ENCODE assay signal across 8 cellular contexts in genomic region chr1:40690919-40691537, GRCh38. TPM values are rescaled to one million over a fixed set of nuclear protein-coding genes. Genes with fewer than 3 reads are reported as not detected.
DNase-seq lines count a peak whose midpoint lies in the region; ATAC-seq and TF ChIP-seq lines count a peak whose summit lies in the region.

No MANE protein-coding gene starts in this region.

- no peak overlapping the region for H2AK5ac ChIP-seq in mesenchymal stem cell (ENCODE audit: low read length, severe bottlenecking)

- peaks cover 23% of the 10 kb centered on the region for H3K36me3 Mint-ChIP-seq in MCF 10A (ENCODE audit: insufficient read depth, unreplicated experiment)

- peak overlapping the region; percentile 98 for H3K9ac ChIP-seq in mesenchymal stem cell (ENCODE audit: low read length)

- no peak overlapping the region for H2BK120ac ChIP-seq in mesenchymal stem cell (ENCODE audit: low read depth, low read length)

- DNase-seq in heart left ventricle = no peak
- no peak for DNase-seq in Right ventricle myocardium superior
- no peak for DNase-seq in MCF 10A (ENCODE audit: unreplicated experiment)
- no peak for DNase-seq in mesenchymal stem cell
- DNase-seq in vagina (ENCODE audit: extremely low spot score in 2 of 2) = no peak
- DNase-seq in effector CD8-positive, alpha-beta T cell (lab: John Stamatoyannopoulos, UW) = no peak
- DNase-seq in stimulated activated CD4-positive, alpha-beta T cell treated with anti-CD3 and anti-CD28 coated beads, Interleukin-15, amount 100 ng/mL, for 24 hours = no peak

- TSS peak; percentile 66 for BruUV-seq in MCF 10A (replicated peaks; lab: Mats Ljungman, UMichigan)

- H3K4me3 Mint-ChIP-seq in MCF 10A (ENCODE audit: unreplicated experiment) = peak overlapping the region; percentile 75

- POLR2A ChIA-PET in MCF 10A (lab: Yijun Ruan, JAX) = interaction anchor here (0.6 to 18.2 kb wide), 28 partner anchors 10 to 976 kb away, joined by 3 to 633 read pairs (median 6); partner anchors contain the start of genes CITED4, CTPS1, RIMS3 and SMAP2

- H2BK5ac ChIP-seq in mesenchymal stem cell (ENCODE audit: low read depth, low read length, poor library complexity, severe bottlenecking) = no peak overlapping the region

- no peak overlapping the region for H2BK15ac ChIP-seq in mesenchymal stem cell (ENCODE audit: low read depth, poor library complexity, severe bottlenecking)

- no peaks in the 10 kb centered on the region for H3K9me3 Mint-ChIP-seq in MCF 10A (ENCODE audit: unreplicated experiment)

- no peak overlapping the region for H4K8ac ChIP-seq in mesenchymal stem cell (ENCODE audit: low read length)

- no peak overlapping the region for H4K91ac ChIP-seq in mesenchymal stem cell (ENCODE audit: low read length)

- peak overlapping the region; percentile 34 to 42 for H3K18ac ChIP-seq in mesenchymal stem cell (ENCODE audit: low read depth in 1 of 2, low read length in 2 of 2)

- no peak for TF ChIP-seq POLR2A in heart left ventricle (IDR thresholded peaks at IDR 0.05)
- TF ChIP-seq POLR2A in vagina (IDR thresholded peaks at IDR 0.05) = no peak

- H3K14ac ChIP-seq in mesenchymal stem cell (ENCODE audit: low read length in 2 of 2) = no peak overlapping the region

- TF ChIP-seq CTCF in heart left ventricle (IDR thresholded peaks at IDR 0.05) = peak in 1 of 12 donors; percentile 8
- no peak for TF ChIP-seq CTCF in MCF 10A (IDR thresholded peaks at IDR 0.05; ENCODE audit: unreplicated experiment)
- TF ChIP-seq CTCF in vagina (IDR thresholded peaks at IDR 0.05) = peak in 1 of 3 experiments; percentile 19

- H3K4me3 ChIP-seq in heart left ventricle (peak overlapping the region in 11 of 12 donors; percentile 58 to 98 (median 91)), mesenchymal stem cell (ENCODE audit: insufficient read depth in 1 of 2, low read depth in 1 of 2, low read length in 2 of 2) (peak overlapping the region; percentile 88 to 92), vagina (peak overlapping the region; percentile 94 to 95)

- H3K27ac ChIP-seq in heart left ventricle (peak overlapping the region; percentile 90 to 100 (median 100)), mesenchymal stem cell (ENCODE audit: low read length, poor library complexity, severe bottlenecking) (peak overlapping the region; percentile 41), vagina (peak overlapping the region; percentile 99)

- H3K4me2 ChIP-seq in mesenchymal stem cell (ENCODE audit: low read length, poor library complexity, severe bottlenecking) = peak overlapping the region; percentile 47

- no peak overlapping the region for H3K23ac ChIP-seq in mesenchymal stem cell (ENCODE audit: low read length in 2 of 2)

- no peak overlapping the region for H2BK12ac ChIP-seq in mesenchymal stem cell (ENCODE audit: low read length in 2 of 2)

- no peak overlapping the region for H2AFZ ChIP-seq in mesenchymal stem cell (ENCODE audit: low read depth, low read length)

- peaks cover 0 to 43% (median 24%) of the 10 kb centered on the region in 12 donors for H3K4me1 ChIP-seq in heart left ventricle
- peaks cover 1% of the 10 kb centered on the region for H3K4me1 ChIP-seq in mesenchymal stem cell (ENCODE audit: control insufficient read depth, insufficient read depth, low read depth, low read length)
- peaks cover 37% of the 10 kb centered on the region for H3K4me1 ChIP-seq in vagina

- H3K27ac Mint-ChIP-seq in MCF 10A (ENCODE audit: low read depth, unreplicated experiment) = peak overlapping the region; percentile 44

- ATAC-seq in heart left ventricle (peak in 1 of 4 donors; percentile 1), Right ventricle myocardium superior (ENCODE audit: poor library complexity) (no peak), HG03095 (IDR thresholded peaks at IDR 0.05; ENCODE audit: unreplicated experiment) (no peak)

- H3K27me3 ChIP-seq in heart left ventricle (no peaks in the 10 kb centered on the region), mesenchymal stem cell (ENCODE audit: control insufficient read depth in 1 of 2, insufficient read depth in 1 of 2, low read length in 2 of 2) (no peaks in the 10 kb centered on the region), vagina (no peaks in the 10 kb centered on the region)

- peaks cover 0 to 13% (median 4%) of the 10 kb centered on the region in 9 donors for H3K36me3 ChIP-seq in heart left ventricle
- peaks cover under 1 to 7% of the 10 kb centered on the region in 2 experiments for H3K36me3 ChIP-seq in mesenchymal stem cell (ENCODE audit: control insufficient read depth in 1 of 2, insufficient read depth in 2 of 2, low read depth in 1 of 2, low read length in 2 of 2)
- H3K36me3 ChIP-seq in vagina = no peaks in the 10 kb centered on the region

- H3K9me3 ChIP-seq in heart left ventricle (no peaks in the 10 kb centered on the region), mesenchymal stem cell (ENCODE audit: control insufficient read depth, low read length) (no peaks in the 10 kb centered on the region), vagina (no peaks in the 10 kb centered on the region)

- H3K4ac ChIP-seq in mesenchymal stem cell (ENCODE audit: low read depth in 1 of 2, low read length in 2 of 2) = no peak overlapping the region

- CTCF ChIA-PET in MCF 10A (lab: Yijun Ruan, JAX) = interaction anchor here (0.6 to 3.4 kb wide), 11 partner anchors 9 to 288 kb away, joined by 3 to 19 read pairs (median 3); no protein-coding TSS in a partner anchor

- intact Hi-C loops in heart left ventricle (cut with DNase I) = loop anchor here in 3 of 10 donors (1.0 to 5.0 kb wide), 3 partner anchors 18 to 46 kb away; no protein-coding TSS in a partner anchor
- intact Hi-C loops in Right ventricle myocardium superior (cut with DNase I) = no loop called here
- intact Hi-C loops in MCF 10A (cut with micrococcal nuclease) = no loop called here
- intact Hi-C loops in vagina (cut with DNase I) = no loop called here

- H3K79me1 ChIP-seq in mesenchymal stem cell (replicated peaks; ENCODE audit: low read length, poor library complexity, severe bottlenecking) = peaks cover 2% of the 10 kb centered on the region

- 11 to 17% (median 14%) methylated on average over 17 of the region's 17 CpGs for WGBS in heart left ventricle, 4 donors
- WGBS in mesenchymal stem cell = 24% methylated on average over 14 of the region's 17 CpGs

- peaks cover 18% of the 10 kb centered on the region for H3K4me1 Mint-ChIP-seq in MCF 10A (ENCODE audit: insufficient read depth, unreplicated experiment)

- H3K27me3 Mint-ChIP-seq in MCF 10A (ENCODE audit: insufficient read depth, unreplicated experiment) = no peaks in the 10 kb centered on the region

RNA-seq across cellular contexts. Expression of gene NFYC, which starts 0.5 kb away (rescaled TPM):
- total RNA-seq in heart left ventricle = 10 to 100 TPM; 52.6 to 82.8 (median 69.4) TPM
- 10 to 100 TPM; 45.2 to 52.8 TPM for polyA plus RNA-seq in heart left ventricle
- 65.9 TPM for total RNA-seq in Right ventricle myocardium superior
- 66.4 and 69.6 TPM in 2 replicates for total RNA-seq in MCF 10A (2022)
- polyA plus RNA-seq in mesenchymal stem cell (2013, experiment 1 of 2) = 32.5 TPM
- polyA plus RNA-seq in mesenchymal stem cell (2013, experiment 2 of 2) = 32.5 TPM
- 61.6 TPM for total RNA-seq in vagina

RNA-seq across cellular contexts. Expression of gene RIMS3, which starts 25.5 kb away (rescaled TPM):
- total RNA-seq in heart left ventricle = 1 to 10 TPM in 5 of 9 donors, under 1 TPM in 4; 0.56 to 3.0 (median 1.1) TPM
- under 1 TPM; 0.23 to 0.30 TPM for polyA plus RNA-seq in heart left ventricle
- 0.81 TPM for total RNA-seq in Right ventricle myocardium superior
- total RNA-seq in MCF 10A (2022) = 0.29 and 0.58 TPM in 2 replicates
- 0.33 TPM for polyA plus RNA-seq in mesenchymal stem cell (2013, experiment 1 of 2)
- 0.38 TPM for polyA plus RNA-seq in mesenchymal stem cell (2013, experiment 2 of 2)
- total RNA-seq in vagina = 4.7 TPM

Comparison
In these comparisons a context has a peak if more than half of its experiments do, and no peak if none do; other contexts are left out.
1. H3K27ac ChIP-seq: peak in every context shown above with its lines; median percentile 100 in heart left ventricle; 99 in vagina; 41 in mesenchymal stem cell.